8 cellular contexts compared by ENCODE assay signal in the genomic region with DNA sequence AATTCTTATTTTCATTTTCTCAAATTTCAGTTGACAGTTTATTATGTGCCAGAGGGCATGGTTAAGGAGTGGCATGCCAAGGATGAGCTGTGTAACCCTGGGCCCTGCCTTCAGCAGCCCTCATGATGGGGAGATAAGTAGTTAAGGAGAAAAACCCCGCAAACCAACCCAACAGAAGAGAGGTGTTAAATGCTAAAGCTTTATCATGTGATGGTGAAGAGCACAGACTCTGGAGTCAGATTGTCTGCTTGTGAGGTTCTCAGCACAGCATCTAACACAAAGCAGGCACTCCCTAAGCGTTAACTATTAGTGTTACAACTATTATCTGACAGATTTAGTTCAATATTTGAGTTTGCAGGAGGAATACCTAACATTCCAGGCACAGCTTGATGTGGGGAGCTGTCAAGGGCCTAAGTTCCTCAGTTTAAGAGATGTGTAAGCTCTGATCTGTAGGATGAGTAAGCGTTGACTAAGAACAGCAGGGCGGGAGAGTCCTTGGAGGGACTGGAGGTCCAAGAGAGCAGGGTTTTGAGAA. TPM values are rescaled to one million over a fixed set of nuclear protein-coding genes. Genes with fewer than 3 reads are reported as not detected.
DNase-seq lines count a peak whose midpoint lies in the region; ATAC-seq, FAIRE-seq and TF ChIP-seq lines count a peak whose summit lies in the region.

No MANE protein-coding gene starts in this region.

- H3K4me1 ChIP-seq in A549 (peaks cover 46% of the 10 kb centered on the region), HEK293 (ENCODE audit: control insufficient read depth, insufficient read depth, low read length) (peaks cover 8% of the 10 kb centered on the region; the same call in 1 of the 2 replicates)

- DNase-seq in A549 (ENCODE audit: low read depth in 1 of 2, low spot score in 1 of 2) (peak; percentile 66 to 72), iris pigment epithelial cell (ENCODE audit: low read depth) (peak; percentile 97), NCI-H1436 treated with DMSO at 0.1 percent for 48 hours (lab: John Stamatoyannopoulos, UW) (no peak), midbrain (lab: John Stamatoyannopoulos, UW) (no peak), NCI-H510A treated with DMSO at 0.1 percent for 48 hours (lab: John Stamatoyannopoulos, UW) (no peak)
- DNase-seq in activated T-helper 1 cell treated with anti-CD3 and anti-CD28 coated beads, Interleukin-12 subunit alpha, Interleukin-12 subunit beta, Interleukin-2, Interleukin-4 antibody, amounts not matched to agents 30 ng/mL and 10 ng/mL and 1 ng/mL, durations not matched to agents 14 hours and 24 hours and 36 hours (ENCODE audit: low spot score), result no peak
- DNase-seq in activated CD4-positive, alpha-beta T cell treated with anti-CD3 and anti-CD28 coated beads, Interleukin-2, amount 10 ng/mL, durations not matched to agents 7 days and 5 days, result no peak

- no peaks in the 10 kb centered on the region for H3K27me3 Mint-ChIP-seq in activated T-helper 1 cell treated with anti-CD3 and anti-CD28 coated beads, Interleukin-12 subunit alpha, Interleukin-12 subunit beta, Interleukin-2, Interleukin-4 antibody, amounts not matched to agents 30 ng/mL and 10 ng/mL and 1 ng/mL, durations not matched to agents 14 hours and 24 hours and 36 hours (ENCODE audit: insufficient read depth)
- H3K27me3 Mint-ChIP-seq in activated CD4-positive, alpha-beta T cell treated with anti-CD3 and anti-CD28 coated beads, Interleukin-2, amount 10 ng/mL, durations not matched to agents 7 days and 5 days, result no peaks in the 10 kb centered on the region

- H3K36me3 Mint-ChIP-seq in activated T-helper 1 cell treated with anti-CD3 and anti-CD28 coated beads, Interleukin-12 subunit alpha, Interleukin-12 subunit beta, Interleukin-2, Interleukin-4 antibody, amounts not matched to agents 30 ng/mL and 10 ng/mL and 1 ng/mL, durations not matched to agents 14 hours and 24 hours and 36 hours (ENCODE audit: low read depth), result peaks cover 8% of the 10 kb centered on the region
- H3K36me3 Mint-ChIP-seq in activated CD4-positive, alpha-beta T cell treated with anti-CD3 and anti-CD28 coated beads, Interleukin-2, amount 10 ng/mL, durations not matched to agents 7 days and 5 days (ENCODE audit: low read depth), result peaks cover 9% of the 10 kb centered on the region

- H3K9me3 ChIP-seq in A549, result no peaks in the 10 kb centered on the region
- H3K9me3 ChIP-seq in HEK293 (ENCODE audit: control insufficient read depth, insufficient read depth, low read depth, low read length), result no peaks in the 10 kb centered on the region

- H3K9me3 Mint-ChIP-seq in activated T-helper 1 cell treated with anti-CD3 and anti-CD28 coated beads, Interleukin-12 subunit alpha, Interleukin-12 subunit beta, Interleukin-2, Interleukin-4 antibody, amounts not matched to agents 30 ng/mL and 10 ng/mL and 1 ng/mL, durations not matched to agents 14 hours and 24 hours and 36 hours, result no peaks in the 10 kb centered on the region
- no peaks in the 10 kb centered on the region for H3K9me3 Mint-ChIP-seq in activated CD4-positive, alpha-beta T cell treated with anti-CD3 and anti-CD28 coated beads, Interleukin-2, amount 10 ng/mL, durations not matched to agents 7 days and 5 days

- peak; percentile 99 for ATAC-seq in A549

- TF ChIP-seq CTCF in A549 (IDR thresholded peaks at IDR 0.05) (no peak), HEK293 (tag by site-specific recombination; IDR thresholded peaks at IDR 0.05) (no peak)

- peaks cover 51% of the 10 kb centered on the region for H3K4me1 Mint-ChIP-seq in activated T-helper 1 cell treated with anti-CD3 and anti-CD28 coated beads, Interleukin-12 subunit alpha, Interleukin-12 subunit beta, Interleukin-2, Interleukin-4 antibody, amounts not matched to agents 30 ng/mL and 10 ng/mL and 1 ng/mL, durations not matched to agents 14 hours and 24 hours and 36 hours (ENCODE audit: low read depth)
- peaks cover 25% of the 10 kb centered on the region for H3K4me1 Mint-ChIP-seq in activated CD4-positive, alpha-beta T cell treated with anti-CD3 and anti-CD28 coated beads, Interleukin-2, amount 10 ng/mL, durations not matched to agents 7 days and 5 days

- WGBS in A549 (ENCODE audit: missing lambda C conversion rate), result 2% methylated on average over 4 of the region's 4 CpGs

- FAIRE-seq in A549 (lab: Jason Lieb, UNC), result peak; percentile 94

- no peak for TF ChIP-seq RAD21 in A549 (conservative IDR thresholded peaks at IDR 0.05 in 1 of 2, IDR thresholded peaks at IDR 0.05 in 1 of 2)

- H3K27ac ChIP-seq in A549 (peak overlapping the region; percentile 39 to 76; a peak in 5 of 6 replicates), HEK293 (ENCODE audit: extremely low read depth, low read depth, low read length) (no peak overlapping the region)

- peak overlapping the region; percentile 11; the same call in 1 of the 3 replicates for H3K4me3 ChIP-seq in A549
- H3K4me3 ChIP-seq in HEK293 (ENCODE audit: low read depth, low read length), result no peak overlapping the region

- H3K27ac Mint-ChIP-seq in activated T-helper 1 cell treated with anti-CD3 and anti-CD28 coated beads, Interleukin-12 subunit alpha, Interleukin-12 subunit beta, Interleukin-2, Interleukin-4 antibody, amounts not matched to agents 30 ng/mL and 10 ng/mL and 1 ng/mL, durations not matched to agents 14 hours and 24 hours and 36 hours, result peak overlapping the region; percentile 59
- H3K27ac Mint-ChIP-seq in activated CD4-positive, alpha-beta T cell treated with anti-CD3 and anti-CD28 coated beads, Interleukin-2, amount 10 ng/mL, durations not matched to agents 7 days and 5 days, result no peak overlapping the region

- intact Hi-C loops in activated T-helper 1 cell treated with anti-CD3 and anti-CD28 coated beads, Interleukin-12 subunit alpha, Interleukin-12 subunit beta, Interleukin-2, Interleukin-4 antibody, amounts not matched to agents 30 ng/mL and 10 ng/mL and 1 ng/mL, durations not matched to agents 14 hours and 24 hours and 36 hours (cut with micrococcal nuclease), result no loop called here

- no peak for TF ChIP-seq POLR2A in A549 (IDR thresholded peaks at IDR 0.05; ENCODE audit: low read length)

- POLR2A ChIA-PET in A549 (lab: Yijun Ruan, JAX) (interaction anchor here (0.9 to 1.2 kb wide), 2 partner anchors 30 to 56 kb away, joined by 3 to 8 read pairs; partner anchors contain the start of genes HACD1 and STAM), HEK293 (lab: Yijun Ruan, JAX) (interaction anchor here (1.8 kb wide), 1 partner anchor 30 kb away, joined by 9 read pairs; the partner anchor contains the start of gene STAM)
- POLR2A ChIA-PET in activated CD4-positive, alpha-beta T cell treated with anti-CD3 and anti-CD28 coated beads, Interleukin-2, amount 10 ng/mL, durations not matched to agents 7 days and 5 days (lab: Charles Lee), result no interaction called here

- H3K4me3 Mint-ChIP-seq in activated T-helper 1 cell treated with anti-CD3 and anti-CD28 coated beads, Interleukin-12 subunit alpha, Interleukin-12 subunit beta, Interleukin-2, Interleukin-4 antibody, amounts not matched to agents 30 ng/mL and 10 ng/mL and 1 ng/mL, durations not matched to agents 14 hours and 24 hours and 36 hours, result no peak overlapping the region
- no peak overlapping the region for H3K4me3 Mint-ChIP-seq in activated CD4-positive, alpha-beta T cell treated with anti-CD3 and anti-CD28 coated beads, Interleukin-2, amount 10 ng/mL, durations not matched to agents 7 days and 5 days

- peak overlapping the region; percentile 79 for H3K4me2 ChIP-seq in A549

- CTCF ChIA-PET in A549 (lab: Yijun Ruan, JAX), result interaction anchor here (0.6 to 2.0 kb wide), 5 partner anchors 11 to 219 kb away, joined by 3 to 5 read pairs (median 3); partner anchors contain the start of genes HACD1 and ST8SIA6
- CTCF ChIA-PET in HEK293 (lab: Yijun Ruan, JAX), result no interaction called here
- CTCF ChIA-PET in activated CD4-positive, alpha-beta T cell treated with anti-CD3 and anti-CD28 coated beads, Interleukin-2, amount 10 ng/mL, durations not matched to agents 7 days and 5 days (lab: Charles Lee), result interaction anchor here (0.8 to 1.6 kb wide), 3 partner anchors 29 to 67 kb away, joined by 3 to 4 read pairs (median 4); partner anchors contain the start of gene STAM

- no peak for TF ChIP-seq EP300 in A549 (IDR thresholded peaks at IDR 0.05)

- no peaks in the 10 kb centered on the region for H3K36me3 ChIP-seq in HEK293 (ENCODE audit: control insufficient read depth in 2 of 2, insufficient read depth in 1 of 2, low read length in 2 of 2)

TF ChIP-seq in A549, 52 proteins besides CTCF, POLR2A, EP300 and RAD21 (continues in another document):
- TF ChIP-seq GATA3 (IDR thresholded peaks at IDR 0.05; ENCODE audit: borderline replicate concordance), result peak; percentile 80; the same call in 1 of the 2 replicates
- TF ChIP-seq CEBPB (IDR thresholded peaks at IDR 0.05), result peak in 1 of 2 experiments; percentile 8; a peak in 1 of 4 replicates

TF ChIP-seq in HEK293, 187 proteins besides CTCF, POLR2A, EP300 and RAD21 (continues in another document):
- TF ChIP-seq ZNF354C (tag by site-specific recombination; IDR thresholded peaks at IDR 0.05; ENCODE audit: borderline replicate concordance, low read depth), result no peak
- TF ChIP-seq RBAK (tag by site-specific recombination; IDR thresholded peaks at IDR 0.05), result no peak
- no peak for TF ChIP-seq ZNF514 (tag by site-specific recombination; IDR thresholded peaks at IDR 0.05)

RNA-seq across cellular contexts. Expression of gene STAM, which starts 29.6 kb away (rescaled TPM):
- 37.3 and 51.7 TPM in 2 replicates for polyA plus RNA-seq in A549 (2011; rRNA removed)
- polyA plus RNA-seq in A549 (2012; cell fraction: cytosol; rRNA removed), result 18.1 and 20.2 TPM in 2 replicates
- 16.5 and 17.0 TPM in 2 replicates for polyA plus RNA-seq in A549 (2012; cell fraction: nucleus; rRNA removed)
- 24.2 to 24.4 TPM (median 24.4 TPM) in 3 replicates for polyA plus RNA-seq in A549 (2017; fragmentation: RNase III; extraction: RNeasy Plus Mini Kit Qiagen cat#74134 plus additional on column Dnase treatment)
- polyA minus RNA-seq in A549 (2011; rRNA and poly(A)+ RNA removed), result 19.1 and 24.3 TPM in 2 replicates
- 23.3 and 26.8 TPM in 2 replicates for total RNA-seq in activated T-helper 1 cell treated with anti-CD3 and anti-CD28 coated beads, Interleukin-12 subunit alpha, Interleukin-12 subunit beta, Interleukin-2, Interleukin-4 antibody, amounts not matched to agents 30 ng/mL and 10 ng/mL and 1 ng/mL, durations not matched to agents 14 hours and 24 hours and 36 hours
- 10 to 100 TPM; 16.6 to 23.8 TPM for total RNA-seq in activated CD4-positive, alpha-beta T cell treated with anti-CD3 and anti-CD28 coated beads, Interleukin-2, amount 10 ng/mL, durations not matched to agents 7 days and 5 days

RNA-seq across cellular contexts. Expression of gene HACD1, which starts 56.4 kb away (rescaled TPM):
- 74.1 and 92.1 TPM in 2 replicates for polyA plus RNA-seq in A549 (2011; rRNA removed)
- 25.8 and 29.8 TPM in 2 replicates for polyA plus RNA-seq in A549 (2012; cell fraction: cytosol; rRNA removed)
- polyA plus RNA-seq in A549 (2012; cell fraction: nucleus; rRNA removed), result 16.4 and 30.2 TPM in 2 replicates
- 44.9 to 49.1 TPM (median 48.6 TPM) in 3 replicates for polyA plus RNA-seq in A549 (2017; fragmentation: RNase III; extraction: RNeasy Plus Mini Kit Qiagen cat#74134 plus additional on column Dnase treatment)
- polyA minus RNA-seq in A549 (2011; rRNA and poly(A)+ RNA removed), result 19.4 and 20.1 TPM in 2 replicates
- 0.80 and 1.5 TPM in 2 replicates for total RNA-seq in activated T-helper 1 cell treated with anti-CD3 and anti-CD28 coated beads, Interleukin-12 subunit alpha, Interleukin-12 subunit beta, Interleukin-2, Interleukin-4 antibody, amounts not matched to agents 30 ng/mL and 10 ng/mL and 1 ng/mL, durations not matched to agents 14 hours and 24 hours and 36 hours
- under 1 TPM; 0.47 to 0.69 TPM for total RNA-seq in activated CD4-positive, alpha-beta T cell treated with anti-CD3 and anti-CD28 coated beads, Interleukin-2, amount 10 ng/mL, durations not matched to agents 7 days and 5 days

Comparison
In these comparisons a context has a peak if more than half of its experiments do, and no peak if none do; other contexts are left out.
1. DNase-seq: peak in A549 (2 of 2) and iris pigment epithelial cell (single experiment); none in activated T-helper 1 cell treated with anti-CD3 and anti-CD28 coated beads, Interleukin-12 subunit alpha, Interleukin-12 subunit beta, Interleukin-2, Interleukin-4 antibody, amounts not matched to agents 30 ng/mL and 10 ng/mL and 1 ng/mL, durations not matched to agents 14 hours and 24 hours and 36 hours (single experiment), NCI-H1436 treated with DMSO at 0.1 percent for 48 hours (single experiment), midbrain (single experiment), activated CD4-positive, alpha-beta T cell treated with anti-CD3 and anti-CD28 coated beads, Interleukin-2, amount 10 ng/mL, durations not matched to agents 7 days and 5 days (single experiment) and NCI-H510A treated with DMSO at 0.1 percent for 48 hours (single experiment).